33 cellular contexts compared by ENCODE assay signal in genomic region chr6:153994811-153995210, GRCh38. TPM values are rescaled to one million over a fixed set of nuclear protein-coding genes. Genes with fewer than 3 reads are reported as not detected.
"Had no signal": no experiment of that assay in that cellular context is flagged by ENCODE, and none has a peak within 500 bp of the region (broad histone marks: within the 10 kb centered on the region; RNA-seq: fewer than 3 reads in every experiment).

No MANE protein-coding gene starts in this region.

- H3K4me3 Mint-ChIP-seq: mesothelial cell of epicardium; naive B cell; natural killer cell; nephron progenitor cell; stimulated activated memory B cell treated with anti-CD40 and anti-IgM and Interleukin-4, amounts not matched to agents 10 μg/mL and 1 μg/mL and 100 μg/mL, for 72 hours; stimulated activated naive CD8-positive, alpha-beta T cell treated with anti-CD3 and anti-CD28 coated beads, Interleukin-15, amount 100 ng/mL, for 72 hours; type B pancreatic cell had no signal

- H3K27ac Mint-ChIP-seq: mesothelial cell of epicardium; naive B cell; natural killer cell; nephron progenitor cell; progenitor cell of endocrine pancreas; stimulated activated memory B cell treated with anti-CD40 and anti-IgM and Interleukin-4, amounts not matched to agents 10 μg/mL and 1 μg/mL and 100 μg/mL, for 72 hours; stimulated activated naive CD8-positive, alpha-beta T cell treated with anti-CD3 and anti-CD28 coated beads, Interleukin-15, amount 100 ng/mL, for 72 hours; type B pancreatic cell had no signal

- H3K4me1 ChIP-seq: left lung, lower lobe of right lung, right atrium auricular region, right lobe of liver, tibial nerve, vagina had no signal

- H3K27me3 Mint-ChIP-seq: stimulated activated memory B cell treated with anti-CD40 and anti-IgM and Interleukin-4, amounts not matched to agents 10 μg/mL and 1 μg/mL and 100 μg/mL, for 72 hours; stimulated activated naive CD8-positive, alpha-beta T cell treated with anti-CD3 and anti-CD28 coated beads, Interleukin-15, amount 100 ng/mL, for 72 hours; type B pancreatic cell had no signal

- FAIRE-seq: keratinocyte had no signal

- H3K27me3 ChIP-seq: left lung, ovary, right atrium auricular region, right lobe of liver, tibial nerve, vagina had no signal

- H3K9me3 ChIP-seq: left lung, lower lobe of right lung, ovary, right atrium auricular region, right lobe of liver, tibial nerve, vagina had no signal

- H3K36me3 Mint-ChIP-seq: mesothelial cell of epicardium; naive B cell; natural killer cell; stimulated activated memory B cell treated with anti-CD40 and anti-IgM and Interleukin-4, amounts not matched to agents 10 μg/mL and 1 μg/mL and 100 μg/mL, for 72 hours; type B pancreatic cell had no signal

- H3K4me1 Mint-ChIP-seq: mesothelial cell of epicardium; naive B cell; natural killer cell; nephron progenitor cell; stimulated activated memory B cell treated with anti-CD40 and anti-IgM and Interleukin-4, amounts not matched to agents 10 μg/mL and 1 μg/mL and 100 μg/mL, for 72 hours; stimulated activated naive CD8-positive, alpha-beta T cell treated with anti-CD3 and anti-CD28 coated beads, Interleukin-15, amount 100 ng/mL, for 72 hours had no signal

- H3K4me2 ChIP-seq: smooth muscle cell had no signal

- H3K27ac ChIP-seq: left lung, lower lobe of right lung, ovary, right atrium auricular region, right lobe of liver, tibial nerve, vagina had no signal

- H3K36me3 ChIP-seq: left lung, lower lobe of right lung, ovary, right atrium auricular region, right lobe of liver, tibial nerve, vagina had no signal

- H3K4me3 ChIP-seq: left lung, lower lobe of right lung, ovary, right atrium auricular region, right lobe of liver, smooth muscle cell, tibial nerve, vagina had no signal

- H3K9me3 Mint-ChIP-seq: mesothelial cell of epicardium; nephron progenitor cell; stimulated activated naive CD8-positive, alpha-beta T cell treated with anti-CD3 and anti-CD28 coated beads, Interleukin-15, amount 100 ng/mL, for 72 hours; type B pancreatic cell had no signal

- ATAC-seq: left colon; left lung; lower lobe of right lung; natural killer cell; right lobe of liver; stimulated activated memory B cell treated with anti-CD40 and anti-IgM and Interleukin-4, amounts not matched to agents 10 μg/mL and 1 μg/mL and 100 μg/mL, for 72 hours; stimulated activated naive CD8-positive, alpha-beta T cell treated with anti-CD3 and anti-CD28 coated beads, Interleukin-15, amount 100 ng/mL, for 72 hours had no signal

- DNase-seq: hippocampal formation; left colon; left lung; lower lobe of right lung; mammary epithelial cell; mesenchymal stem cell; naive B cell; natural killer cell; nephron progenitor cell; ovary; right lobe of liver; stimulated activated CD4-positive, alpha-beta T cell treated with anti-CD3 and anti-CD28 coated beads, Interleukin-1b, Interleukin-23, amount 100 ng/mL, for 48 hours; stimulated activated CD4-positive, alpha-beta T cell treated with anti-CD3 and anti-CD28 coated beads, Interleukin-2, amount 100 ng/mL, for 48 hours; stimulated activated CD4-positive, alpha-beta T cell treated with anti-CD3 and anti-CD28 coated beads, Interleukin-4, amount 100 ng/mL, for 4 hours; stimulated activated CD8-positive, alpha-beta memory T cell treated with anti-CD3 and anti-CD28 coated beads, Interleukin-4, amount 100 ng/mL, for 48 hours; stimulated activated naive CD4-positive, alpha-beta T cell treated with Interleukin-2 at 50 U/mL for 16 hours; stimulated activated naive CD8-positive, alpha-beta T cell treated with anti-CD3 and anti-CD28 coated beads, Interleukin-15, amount 100 ng/mL, for 72 hours had no signal

RNA-seq across cellular contexts. Expression of gene OPRM1, which starts 44.2 kb away (rescaled TPM):
- total RNA-seq: left colon, left lung, liver, lower lobe of right lung, mammary epithelial cell, mesothelial cell of epicardium, mononuclear cell, natural killer cell, omental fat pad, ovary, progenitor cell of endocrine pancreas, pulmonary artery endothelial cell, renal cortical epithelial cell, right atrium auricular region, right lobe of liver, skeletal muscle tissue, smooth muscle cell, tibial nerve, ureter had no signal
- polyA plus RNA-seq: keratinocyte, liver, mammary epithelial cell, ovary, smooth muscle cell had no signal
